In the genomic region with DNA sequence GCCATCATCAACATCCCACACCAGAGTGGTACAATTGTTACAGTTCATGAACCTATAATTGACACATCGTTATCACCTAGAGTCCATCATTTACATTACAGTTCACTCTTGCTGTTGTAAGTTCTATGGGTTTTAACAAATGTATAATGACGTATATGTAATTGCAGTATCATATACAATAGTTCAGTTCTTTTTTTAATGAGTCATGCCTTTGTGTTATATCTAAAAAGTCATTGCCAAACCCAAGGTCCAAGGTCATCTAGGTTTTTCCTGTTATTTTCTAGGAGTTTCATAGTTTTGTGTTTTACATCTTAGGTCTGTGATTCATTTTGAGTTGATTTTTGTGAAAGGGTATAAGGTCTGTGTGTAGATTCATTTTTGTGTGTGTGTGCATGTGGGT, we compare ENCODE assay signal across 16 cellular contexts.
"Had no signal": no experiment of that assay in that cellular context is flagged by ENCODE, and none has a peak within 500 bp of the region (broad histone marks: within the 10 kb centered on the region; RNA-seq: fewer than 3 reads in every experiment).

No MANE protein-coding gene starts in this region.

- ATAC-seq: left cardiac atrium; natural killer cell treated with Interleukin-12 subunit alpha and Interleukin-12 subunit beta and Interleukin-15 and Interleukin-18, amount 100 ng/mL, for 72 hours; sciatic nerve; T-helper 17 cell; WTC11 had no signal

- H3K9me3 ChIP-seq: esophagus squamous epithelium, prostate gland had no signal

- H3K4me1 ChIP-seq: esophagus squamous epithelium, prostate gland had no signal

- DNase-seq: activated CD4-positive, alpha-beta T cell treated with anti-CD3 and anti-CD28 coated beads, Interleukin-2, amount 10 ng/mL, durations not matched to agents 24 days and 14 days; activated naive CD4-positive, alpha-beta T cell; cerebellar nuclear complex; endodermal cell; esophagus squamous epithelium; left cardiac atrium; nucleus accumbens; stimulated activated CD4-positive, alpha-beta T cell treated with anti-CD3 and anti-CD28 coated beads, Interleukin-12 subunit alpha, Interleukin-12 subunit beta, amount 100 ng/mL, for 4 hours; stimulated activated naive CD4-positive, alpha-beta T cell; substantia nigra; T-helper 17 cell; trophoblast cell had no signal

- H3K4me3 ChIP-seq: esophagus squamous epithelium, prostate gland had no signal

- H3K27ac ChIP-seq: esophagus squamous epithelium, prostate gland had no signal
